ENCODE assay signal across 19 cellular contexts in genomic region chr5:141838326-141839014, GRCh38. TPM values are rescaled to one million over a fixed set of nuclear protein-coding genes. Genes with fewer than 3 reads are reported as not detected.
DNase-seq lines count a peak whose midpoint lies in the region; ATAC-seq and TF ChIP-seq lines count a peak whose summit lies in the region.
"Had no signal": no experiment of that assay in that cellular context is flagged by ENCODE, and none has a peak within 500 bp of the region (broad histone marks: within the 10 kb centered on the region; RNA-seq: fewer than 3 reads in every experiment).

No MANE protein-coding gene starts in this region.

- H3K79me1 ChIP-seq in mesenchymal stem cell (replicated peaks; ENCODE audit: low read length, poor library complexity, severe bottlenecking) = no peaks in the 10 kb centered on the region

- CTCF ChIA-PET in HEK293T (lab: Yijun Ruan, JAX) = interaction anchor here (0.5 kb wide), 1 partner anchor 9 kb away, joined by 3 read pairs; no protein-coding TSS in a partner anchor

- no peak overlapping the region for H3K4me2 ChIP-seq in mesenchymal stem cell (ENCODE audit: low read length, poor library complexity, severe bottlenecking)

- H3K4ac ChIP-seq in mesenchymal stem cell (ENCODE audit: low read depth in 1 of 2, low read length in 2 of 2) = no peak overlapping the region

- 65% methylated on average over 10 of the region's 11 CpGs for WGBS in mesenchymal stem cell

- H2BK5ac ChIP-seq in mesenchymal stem cell (ENCODE audit: low read depth, low read length, poor library complexity, severe bottlenecking) = no peak overlapping the region

- peak overlapping the region; percentile 74 for H4K91ac ChIP-seq in mesenchymal stem cell (ENCODE audit: low read length)

- peak overlapping the region in 1 of 2 experiments; percentile 29 for H3K18ac ChIP-seq in mesenchymal stem cell (ENCODE audit: low read depth in 1 of 2, low read length in 2 of 2)

- peak overlapping the region in 1 of 2 experiments; percentile 15 for H2BK12ac ChIP-seq in mesenchymal stem cell (ENCODE audit: low read length in 2 of 2)

- peak overlapping the region in 1 of 2 experiments; percentile 94 for H3K14ac ChIP-seq in mesenchymal stem cell (ENCODE audit: low read length in 2 of 2)

- no peak for ATAC-seq in left ventricle myocardium superior
- ATAC-seq: body of pancreas; stimulated activated naive CD8-positive, alpha-beta T cell treated with anti-CD3 and anti-CD28 coated beads, Interleukin-15, Interleukin-2, amounts not matched to agents 100 U/mL and 50 U/mL, for 24 hours; T-cell had no signal

- DNase-seq in left ventricle myocardium inferior (no peak), left ventricle myocardium superior (no peak), caudate nucleus (lab: John Stamatoyannopoulos, UW) (peak in 2 of 61 donors; percentile 9 to 25), mesenchymal stem cell (no peak), SHP77 treated with DMSO at 0.1 percent for 48 hours (lab: John Stamatoyannopoulos, UW) (no peak), HEK293T (ENCODE audit: extremely low spot score) (no peak), NCI-H446 treated with DMSO at 0.1 percent for 48 hours (lab: John Stamatoyannopoulos, UW) (no peak), AG08396 (ENCODE audit: low spot score) (no peak)
- DNase-seq: activated CD4-positive, CD25-positive, alpha-beta regulatory T cell; activated naive CD4-positive, alpha-beta T cell treated with Interleukin-2 at 50 U/mL for 16 hours; body of pancreas; Caco-2; effector memory CD4-positive, alpha-beta T cell; NCI-H1694 treated with DMSO at 0.1 percent for 48 hours; NCI-H510A treated with DMSO at 0.1 percent for 48 hours; stimulated activated naive CD8-positive, alpha-beta T cell treated with anti-CD3 and anti-CD28 coated beads, Interleukin-15, Interleukin-2, amounts not matched to agents 100 U/mL and 50 U/mL, for 24 hours; T-cell had no signal

- POLR2A ChIA-PET in HEK293T (lab: Yijun Ruan, JAX) = interaction anchor here (3.3 kb wide), 1 partner anchor 12 kb away, joined by 11 read pairs; no protein-coding TSS in a partner anchor

- H3K4me3 ChIP-seq in left ventricle myocardium inferior = no peak overlapping the region
- no peak overlapping the region for H3K4me3 ChIP-seq in mesenchymal stem cell (ENCODE audit: insufficient read depth in 1 of 2, low read depth in 1 of 2, low read length in 2 of 2)
- H3K4me3 ChIP-seq: body of pancreas, Peyer's patch, skin epidermis had no signal

- H2BK120ac ChIP-seq in mesenchymal stem cell (ENCODE audit: low read depth, low read length) = no peak overlapping the region

- H3K27ac ChIP-seq in left ventricle myocardium inferior (replicated peaks) (peak overlapping the region; percentile 86), caudate nucleus (ENCODE audit: low read depth, low read length) (peak overlapping the region; percentile 28), mesenchymal stem cell (ENCODE audit: low read length, poor library complexity, severe bottlenecking) (no peak overlapping the region)
- H3K27ac ChIP-seq: body of pancreas had no signal

- H4K8ac ChIP-seq in mesenchymal stem cell (ENCODE audit: low read length) = no peak overlapping the region

- no peak overlapping the region for H3K23ac ChIP-seq in mesenchymal stem cell (ENCODE audit: low read length in 2 of 2)

- no peak overlapping the region for H2AFZ ChIP-seq in mesenchymal stem cell (ENCODE audit: low read depth, low read length)

- H3K36me3 ChIP-seq in left ventricle myocardium inferior = no peaks in the 10 kb centered on the region
- H3K36me3 ChIP-seq in mesenchymal stem cell (ENCODE audit: control insufficient read depth in 1 of 2, insufficient read depth in 2 of 2, low read depth in 1 of 2, low read length in 2 of 2) = peaks cover 0 to 4% of the 10 kb centered on the region in 2 experiments
- H3K36me3 ChIP-seq: Peyer's patch had no signal

- H3K27me3 ChIP-seq in left ventricle myocardium inferior (ENCODE audit: low read depth) = peaks cover 61% of the 10 kb centered on the region
- peaks cover 27 to 76% of the 10 kb centered on the region in 2 experiments for H3K27me3 ChIP-seq in mesenchymal stem cell (ENCODE audit: control insufficient read depth in 1 of 2, insufficient read depth in 1 of 2, low read length in 2 of 2)
- H3K27me3 ChIP-seq: body of pancreas, Peyer's patch had no signal

- no peak for TF ChIP-seq CTCF in left ventricle myocardium inferior (IDR thresholded peaks at IDR 0.05; ENCODE audit: borderline replicate concordance)

- H2BK15ac ChIP-seq in mesenchymal stem cell (ENCODE audit: low read depth, poor library complexity, severe bottlenecking) = no peak overlapping the region

- no peak overlapping the region for H3K9ac ChIP-seq in mesenchymal stem cell (ENCODE audit: low read length)

- no peaks in the 10 kb centered on the region for H3K9me3 ChIP-seq in left ventricle myocardium inferior (replicated peaks)
- no peaks in the 10 kb centered on the region for H3K9me3 ChIP-seq in mesenchymal stem cell (ENCODE audit: control insufficient read depth, low read length)
- H3K9me3 ChIP-seq: body of pancreas, Caco-2, Peyer's patch had no signal

- no peak overlapping the region for H2AK5ac ChIP-seq in mesenchymal stem cell (ENCODE audit: low read length, severe bottlenecking)

- peaks cover 87% of the 10 kb centered on the region for H3K4me1 ChIP-seq in left ventricle myocardium inferior
- no peaks in the 10 kb centered on the region for H3K4me1 ChIP-seq in mesenchymal stem cell (ENCODE audit: control insufficient read depth, insufficient read depth, low read depth, low read length)
- H3K4me1 ChIP-seq: Caco-2 had no signal

- intact Hi-C loops in left ventricle myocardium inferior (cut with micrococcal nuclease) = no loop called here
- intact Hi-C loops in left ventricle myocardium superior (cut with micrococcal nuclease) = no loop called here

TF ChIP-seq in HEK293T, 16 proteins besides CTCF, POLR2A, EP300 and RAD21:
- TF ChIP-seq FOXK2 (IDR thresholded peaks at IDR 0.05) = no peak
- TF ChIP-seq LEF1 (IDR thresholded peaks at IDR 0.05; ENCODE audit: borderline replicate concordance) = no peak
- no peak for TF ChIP-seq NFRKB (IDR thresholded peaks at IDR 0.05)
- TF ChIP-seq SUZ12 (IDR thresholded peaks at IDR 0.05) = no peak
- TF ChIP-seq ELF4 (IDR thresholded peaks at IDR 0.05) = no peak
- no peak for TF ChIP-seq L3MBTL2 (conservative IDR thresholded peaks at IDR 0.05)
- no peak for TF ChIP-seq FOXM1 (IDR thresholded peaks at IDR 0.05; ENCODE audit: borderline replicate concordance)
- TF ChIP-seq, protein P1, sequence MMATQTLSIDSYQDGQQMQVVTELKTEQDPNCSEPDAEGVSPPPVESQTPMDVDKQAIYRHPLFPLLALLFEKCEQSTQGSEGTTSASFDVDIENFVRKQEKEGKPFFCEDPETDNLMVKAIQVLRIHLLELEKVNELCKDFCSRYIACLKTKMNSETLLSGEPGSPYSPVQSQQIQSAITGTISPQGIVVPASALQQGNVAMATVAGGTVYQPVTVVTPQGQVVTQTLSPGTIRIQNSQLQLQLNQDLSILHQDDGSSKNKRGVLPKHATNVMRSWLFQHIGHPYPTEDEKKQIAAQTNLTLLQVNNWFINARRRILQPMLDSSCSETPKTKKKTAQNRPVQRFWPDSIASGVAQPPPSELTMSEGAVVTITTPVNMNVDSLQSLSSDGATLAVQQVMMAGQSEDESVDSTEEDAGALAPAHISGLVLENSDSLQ (IDR thresholded peaks at IDR 0.05) = no peak
- no peak for TF ChIP-seq SP1 (IDR thresholded peaks at IDR 0.05)
- TF ChIP-seq FOXA1 (IDR thresholded peaks at IDR 0.05) = no peak
- TF ChIP-seq CTBP1 (IDR thresholded peaks at IDR 0.05; ENCODE audit: borderline replicate concordance) = no peak
- TF ChIP-seq ZNF384 (IDR thresholded peaks at IDR 0.05) = no peak
- no peak for TF ChIP-seq BHLHE40 (IDR thresholded peaks at IDR 0.05; ENCODE audit: borderline replicate concordance)
- no peak for TF ChIP-seq HDGF (IDR thresholded peaks at IDR 0.05; ENCODE audit: borderline replicate concordance)
- TF ChIP-seq TARDBP (IDR thresholded peaks at IDR 0.05) = no peak
- TF ChIP-seq ARNT (IDR thresholded peaks at IDR 0.05) = no peak

RNA-seq across cellular contexts. Expression of gene PCDH1, which starts 39.7 kb away (rescaled TPM):
- total RNA-seq in left ventricle myocardium inferior (16.1 TPM), left ventricle myocardium superior (17.2 TPM)
- polyA plus RNA-seq in mesenchymal stem cell (2013, experiment 1 of 2) = 2.1 TPM
- 2.0 TPM for polyA plus RNA-seq in mesenchymal stem cell (2013, experiment 2 of 2)
